Comparison of ENCODE assay signal across 17 cellular contexts in the genomic region with DNA sequence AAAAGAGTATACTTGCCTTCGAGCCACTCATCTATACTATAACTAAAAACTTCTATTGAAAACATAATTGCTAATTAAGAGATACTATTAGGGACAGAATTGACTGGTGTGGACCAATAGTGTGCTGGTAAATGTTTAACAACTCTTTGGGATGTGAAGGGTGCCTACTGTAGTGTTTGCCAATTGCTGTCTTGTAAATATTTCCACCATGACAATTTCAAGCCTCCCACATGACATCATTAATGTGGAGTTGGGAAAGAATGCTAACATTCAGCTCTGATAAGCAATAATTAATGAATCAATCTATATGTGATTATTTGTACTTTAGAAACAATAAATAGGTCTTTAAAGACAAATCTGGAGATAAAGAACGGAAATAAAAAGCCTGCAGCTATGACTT.
"Had no signal": no experiment of that assay in that cellular context is flagged by ENCODE, and none has a peak within 500 bp of the region (broad histone marks: within the 10 kb centered on the region; RNA-seq: fewer than 3 reads in every experiment).

No MANE protein-coding gene starts in this region.

- H3K9me3 ChIP-seq: heart left ventricle, sigmoid colon, stomach, thoracic aorta, transverse colon had no signal

- H3K27me3 ChIP-seq: dorsolateral prefrontal cortex, heart left ventricle, sigmoid colon, stomach, transverse colon had no signal

- H3K36me3 ChIP-seq: heart left ventricle, sigmoid colon, stomach, thoracic aorta, transverse colon had no signal

- H3K27ac ChIP-seq: dorsolateral prefrontal cortex, heart left ventricle, sigmoid colon, stomach, thoracic aorta, transverse colon had no signal

- H3K4me3 ChIP-seq: dorsolateral prefrontal cortex, heart left ventricle, sigmoid colon, stomach, thoracic aorta, transverse colon had no signal

- DNase-seq: cortex of kidney; dorsolateral prefrontal cortex; effector CD8-positive, alpha-beta T cell; heart left ventricle; hippocampal formation; mammary epithelial cell; naive thymus-derived CD4-positive, alpha-beta T cell; nephron progenitor cell; posterior cingulate gyrus; sigmoid colon; small intestine; stimulated activated CD4-positive, alpha-beta T cell treated with anti-CD3 and anti-CD28 coated beads, Interleukin-12 subunit alpha, Interleukin-12 subunit beta, amount 100 ng/mL, for 4 hours; stimulated activated naive CD4-positive, alpha-beta T cell; stomach; substantia nigra; transverse colon had no signal

- ATAC-seq: heart left ventricle; naive thymus-derived CD4-positive, alpha-beta T cell had no signal
